ENCODE assay signal across 29 cellular contexts in the genomic region with DNA sequence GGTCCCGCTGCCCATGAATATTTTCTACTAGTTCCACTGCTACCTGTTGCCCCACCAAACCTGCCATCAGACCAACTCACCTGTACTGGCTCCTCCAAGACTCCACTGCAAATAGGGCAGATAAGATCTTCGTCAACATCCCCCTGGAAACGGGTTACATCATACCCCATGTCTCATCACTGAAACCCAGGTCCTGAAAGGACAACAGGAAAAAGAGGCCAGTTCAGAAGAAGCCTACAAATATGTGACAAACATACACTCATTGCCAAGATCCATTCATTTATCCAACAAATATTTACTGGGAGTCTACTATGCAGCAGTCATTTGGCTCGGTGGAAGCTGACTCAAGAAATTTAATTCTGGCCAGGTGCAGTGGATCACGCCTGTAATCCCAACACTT. TPM values are rescaled to one million over a fixed set of nuclear protein-coding genes. Genes with fewer than 3 reads are reported as not detected.
"Had no signal": no experiment of that assay in that cellular context is flagged by ENCODE, and none has a peak within 500 bp of the region (broad histone marks: within the 10 kb centered on the region; RNA-seq: fewer than 3 reads in every experiment).

No MANE protein-coding gene starts in this region.

- H3K27ac ChIP-seq: gastrocnemius medialis, left lung, lower lobe of right lung, neutrophil, ovary, psoas muscle, stomach, suprapubic skin, tibial artery, upper lobe of right lung had no signal

- H3K27ac Mint-ChIP-seq: activated CD4-positive, alpha-beta T cell treated with anti-CD3 and anti-CD28 coated beads for 36 hours; activated naive CD4-positive, alpha-beta T cell treated with anti-CD3 and anti-CD28 coated beads, Interleukin-2, amount 10 ng/mL, durations not matched to agents 7 days and 5 days; dendritic cell treated with granulocyte-macrophage colony-stimulating factor and Interleukin-4, amounts not matched to agents 40 ng/mL and 50 ng/mL, for 4 days; nephron had no signal

- H3K27me3 ChIP-seq: gastrocnemius medialis, left lung, neutrophil, ovary, stomach, suprapubic skin, tibial artery, upper lobe of right lung had no signal

- DNase-seq: activated CD4-positive, alpha-beta T cell treated with anti-CD3 and anti-CD28 coated beads for 36 hours; activated CD4-positive, CD25-positive, alpha-beta regulatory T cell; activated CD8-positive, alpha-beta memory T cell treated with anti-CD3 and anti-CD28 coated beads for 24 hours; activated gamma-delta T cell; activated naive CD4-positive, alpha-beta T cell treated with anti-CD3 and anti-CD28 coated beads, Interleukin-2, amount 10 ng/mL, durations not matched to agents 7 days and 5 days; amygdala; effector CD8-positive, alpha-beta T cell; erythroblast; gastrocnemius medialis; glutamatergic neuron; left lung; lower lobe of right lung; mucosa of descending colon; ovary; psoas muscle; stimulated activated CD4-positive, alpha-beta T cell treated with anti-CD3 and anti-CD28 coated beads, Interleukin-1b, Interleukin-23, amount 100 ng/mL, for 48 hours; stimulated activated CD4-positive, alpha-beta T cell treated with anti-CD3 and anti-CD28 coated beads, Interleukin-4, amount 100 ng/mL, for 4 hours; stimulated activated CD8-positive, alpha-beta memory T cell treated with anti-CD3 and anti-CD28 coated beads, Interleukin-4, amount 100 ng/mL, for 48 hours; stimulated activated naive B cell treated with anti-CD40 and anti-IgM and Interleukin-4, amounts not matched to agents 10 μg/mL and 1 μg/mL and 100 μg/mL, for 72 hours; stomach; tibial artery; upper lobe of right lung had no signal

- ATAC-seq: activated CD4-positive, alpha-beta T cell treated with anti-CD3 and anti-CD28 coated beads for 36 hours; gastrocnemius medialis; left lung; lower lobe of right lung; mucosa of descending colon; psoas muscle; stimulated activated naive B cell treated with anti-CD40 and anti-IgM and Interleukin-4, amounts not matched to agents 10 μg/mL and 1 μg/mL and 100 μg/mL, for 72 hours; upper lobe of right lung had no signal

- H3K4me3 Mint-ChIP-seq: activated CD4-positive, alpha-beta T cell treated with anti-CD3 and anti-CD28 coated beads for 36 hours; activated naive CD4-positive, alpha-beta T cell treated with anti-CD3 and anti-CD28 coated beads, Interleukin-2, amount 10 ng/mL, durations not matched to agents 7 days and 5 days; central memory CD8-positive, alpha-beta T cell; dendritic cell treated with granulocyte-macrophage colony-stimulating factor and Interleukin-4, amounts not matched to agents 40 ng/mL and 50 ng/mL, for 4 days; nephron; stimulated activated naive B cell treated with anti-CD40 and anti-IgM and Interleukin-4, amounts not matched to agents 10 μg/mL and 1 μg/mL and 100 μg/mL, for 72 hours had no signal

- H3K4me2 ChIP-seq: smooth muscle cell had no signal

- H3K9me3 ChIP-seq: gastrocnemius medialis, left lung, lower lobe of right lung, mucosa of descending colon, neutrophil, ovary, psoas muscle, stomach, suprapubic skin, tibial artery, upper lobe of right lung had no signal

- H3K27me3 Mint-ChIP-seq: activated CD4-positive, alpha-beta T cell treated with anti-CD3 and anti-CD28 coated beads for 36 hours; activated naive CD4-positive, alpha-beta T cell treated with anti-CD3 and anti-CD28 coated beads, Interleukin-2, amount 10 ng/mL, durations not matched to agents 7 days and 5 days; central memory CD8-positive, alpha-beta T cell; dendritic cell treated with granulocyte-macrophage colony-stimulating factor and Interleukin-4, amounts not matched to agents 40 ng/mL and 50 ng/mL, for 4 days; stimulated activated naive B cell treated with anti-CD40 and anti-IgM and Interleukin-4, amounts not matched to agents 10 μg/mL and 1 μg/mL and 100 μg/mL, for 72 hours had no signal

- H3K4me1 ChIP-seq: lower lobe of right lung, suprapubic skin had no signal

- H3K9me3 Mint-ChIP-seq: activated naive CD4-positive, alpha-beta T cell treated with anti-CD3 and anti-CD28 coated beads, Interleukin-2, amount 10 ng/mL, durations not matched to agents 7 days and 5 days; central memory CD8-positive, alpha-beta T cell; dendritic cell treated with granulocyte-macrophage colony-stimulating factor and Interleukin-4, amounts not matched to agents 40 ng/mL and 50 ng/mL, for 4 days; nephron; stimulated activated naive B cell treated with anti-CD40 and anti-IgM and Interleukin-4, amounts not matched to agents 10 μg/mL and 1 μg/mL and 100 μg/mL, for 72 hours had no signal

- H3K4me3 ChIP-seq: gastrocnemius medialis, left lung, lower lobe of right lung, mucosa of descending colon, ovary, psoas muscle, smooth muscle cell, stomach, suprapubic skin, tibial artery, upper lobe of right lung had no signal

RNA-seq across cellular contexts. Expression of a gene that starts 16.0 kb away (rescaled TPM):
- total RNA-seq: lower lobe of right lung, myocyte, psoas muscle had no signal
